In genomic region chr5:151092750-151093149, GRCh38 we compare ENCODE assay signal across 8 cellular contexts. TPM values are rescaled to one million over a fixed set of nuclear protein-coding genes. Genes with fewer than 3 reads are reported as not detected.
A peak's percentile ranks its signal among the peaks of the same experiment; 100 is the strongest.
DNase-seq lines count a peak whose midpoint lies in the region; ATAC-seq and TF ChIP-seq lines count a peak whose summit lies in the region.

No MANE protein-coding gene starts in this region.

- no peaks in the 10 kb centered on the region for H3K79me1 ChIP-seq in H9 (ENCODE audit: insufficient read depth, low read depth, low read length, poor library complexity, severe bottlenecking)

- H3K18ac ChIP-seq in H9 (ENCODE audit: insufficient read length, low read depth, low read length): no peak overlapping the region

- no peak overlapping the region for H2AK5ac ChIP-seq in H9 (ENCODE audit: insufficient read length, low read length)

- H3K23ac ChIP-seq in H9 (ENCODE audit: insufficient read length, low read depth, low read length): no peak overlapping the region

- no peak overlapping the region for H3T11ph ChIP-seq in H9 (ENCODE audit: low read length)

- H3K56ac ChIP-seq in H9 (ENCODE audit: insufficient read length, low read depth, low read length): no peak overlapping the region

- H3K4me1 ChIP-seq in adipocyte (ENCODE audit: control insufficient read depth, insufficient read depth, low read length): peaks cover 49% of the 10 kb centered on the region
- H3K4me1 ChIP-seq in mucosa of descending colon (ENCODE audit: low read depth): peaks cover 51% of the 10 kb centered on the region
- peaks cover 2% of the 10 kb centered on the region; the same call in 1 of the 2 replicates for H3K4me1 ChIP-seq in H9 (ENCODE audit: insufficient read depth, low read length)

- CTCF ChIA-PET in HEK293T (lab: Yijun Ruan, JAX): no interaction called here

- no peaks in the 10 kb centered on the region for H3K23me2 ChIP-seq in H9 (ENCODE audit: insufficient read length, low read depth, low read length, poor library complexity, severe bottlenecking)

- no peak overlapping the region for H2BK15ac ChIP-seq in H9 (ENCODE audit: low read depth, low read length)

- H3K4ac ChIP-seq in H9 (ENCODE audit: low read depth, low read length): no peak overlapping the region

- H2AFZ ChIP-seq in H9 (ENCODE audit: low read length): no peak overlapping the region

- H2BK12ac ChIP-seq in H9 (ENCODE audit: insufficient read length, low read depth, low read length): no peak overlapping the region

- H3K4me3 Mint-ChIP-seq in H9: no peak overlapping the region

- WGBS in H9 (ENCODE audit: extremely low coverage, insufficient read length, low lambda C conversion rate): no CpG with 5 or more reads among the region's 1 CpG

- H3K36me3 Mint-ChIP-seq in H9 (ENCODE audit: insufficient read depth in 1 of 3, low read depth in 3 of 3): no peaks in the 10 kb centered on the region

- no peak overlapping the region for H3K14ac ChIP-seq in H9 (ENCODE audit: insufficient read depth, low read length)

- H3K79me2 ChIP-seq in H9 (ENCODE audit: insufficient read depth, low read length): no peaks in the 10 kb centered on the region

- H3K27me3 ChIP-seq in adipocyte (replicated peaks; ENCODE audit: control insufficient read depth, insufficient read depth, low read length): no peaks in the 10 kb centered on the region
- no peaks in the 10 kb centered on the region for H3K27me3 ChIP-seq in H9 (ENCODE audit: insufficient read depth, low read length)

- peaks cover 27 to 32% of the 10 kb centered on the region in 2 experiments for H3K4me1 Mint-ChIP-seq in H9

- no peaks in the 10 kb centered on the region for H3K9me3 Mint-ChIP-seq in H9

- no peak overlapping the region for H4K5ac ChIP-seq in H9 (ENCODE audit: insufficient read length, low read depth, low read length)

- H3K27me3 Mint-ChIP-seq in H9 (ENCODE audit: low read depth): no peaks in the 10 kb centered on the region; the same call in 1 of the 2 replicates

- H3K36me3 ChIP-seq in adipocyte (ENCODE audit: control insufficient read depth, insufficient read depth, low read length, severe bottlenecking): peaks cover 6% of the 10 kb centered on the region
- peaks cover 3% of the 10 kb centered on the region for H3K36me3 ChIP-seq in mucosa of descending colon (ENCODE audit: low read depth)

- DNase-seq in AML-193 (lab: John Stamatoyannopoulos, UW) (peak; percentile 84 to 87), M059J (ENCODE audit: low read depth) (peak; percentile 91), adipocyte (ENCODE audit: low read depth) (peak; percentile 77), mucosa of descending colon (no peak), H9 (no peak), foreskin melanocyte (no peak), NCI-H774 (lab: John Stamatoyannopoulos, UW) (no peak), HEK293T (ENCODE audit: extremely low spot score) (no peak)

- intact Hi-C loops in mucosa of descending colon (cut with DNase I, micrococcal nuclease): no loop called here

- H3K27ac Mint-ChIP-seq in H9: no peak overlapping the region

- H3K9me3 ChIP-seq in adipocyte (ENCODE audit: control insufficient read depth, low read length) (no peaks in the 10 kb centered on the region), mucosa of descending colon (no peaks in the 10 kb centered on the region), H9 (ENCODE audit: control insufficient read depth, low read depth, low read length) (no peaks in the 10 kb centered on the region)

- TF ChIP-seq CTCF in mucosa of descending colon (IDR thresholded peaks at IDR 0.05) (no peak), H9 (conservative IDR thresholded peaks at IDR 0.05) (no peak)

- H3K4me3 ChIP-seq in adipocyte (ENCODE audit: low read length): peak overlapping the region; percentile 26
- no peak overlapping the region for H3K4me3 ChIP-seq in mucosa of descending colon

- no peak overlapping the region for H3K4me2 ChIP-seq in H9 (ENCODE audit: insufficient read depth, insufficient read length, low read length)

- no peak overlapping the region for H2BK20ac ChIP-seq in H9 (ENCODE audit: low read depth, low read length, poor library complexity, severe bottlenecking)

- H3K9ac ChIP-seq in adipocyte (ENCODE audit: low read length): peak overlapping the region; percentile 70
- H3K9ac ChIP-seq in H9 (ENCODE audit: extremely low read depth, insufficient read length, low read length): no peak overlapping the region

- no peak overlapping the region for H3K27ac ChIP-seq in H9 (ENCODE audit: insufficient read length, low read depth, low read length)

- H4K20me1 ChIP-seq in H9 (ENCODE audit: control insufficient read depth, insufficient read depth, insufficient read length): no peaks in the 10 kb centered on the region

- no peak overlapping the region for H4K8ac ChIP-seq in H9 (replicated peaks; ENCODE audit: insufficient read length, low read depth, low read length)

- H4K91ac ChIP-seq in H9 (ENCODE audit: insufficient read length, low read depth, low read length): no peak overlapping the region

- POLR2A ChIA-PET in HEK293T (lab: Yijun Ruan, JAX): interaction anchor here (1.3 kb wide), 1 partner anchor 11 kb away, joined by 3 read pairs; the partner anchor contains the start of gene TNIP1

- peak; percentile 26 for ATAC-seq in mucosa of descending colon

- no peak overlapping the region for H2BK120ac ChIP-seq in H9 (ENCODE audit: low read depth, low read length, poor library complexity, severe bottlenecking)

- H2BK5ac ChIP-seq in H9 (ENCODE audit: insufficient read length, low read length): no peak overlapping the region

TF ChIP-seq in HEK293T, 16 proteins besides CTCF, POLR2A, EP300 and RAD21:
- TF ChIP-seq NFRKB (IDR thresholded peaks at IDR 0.05) (no peak), ELF4 (IDR thresholded peaks at IDR 0.05) (no peak), LEF1 (IDR thresholded peaks at IDR 0.05; ENCODE audit: borderline replicate concordance) (no peak), FOXM1 (IDR thresholded peaks at IDR 0.05; ENCODE audit: borderline replicate concordance) (no peak), SUZ12 (IDR thresholded peaks at IDR 0.05) (no peak), SP1 (IDR thresholded peaks at IDR 0.05) (no peak)

RNA-seq across cellular contexts. Expression of gene TNIP1, which starts 11.9 kb away (rescaled TPM):
- total RNA-seq in M059J (2014; rRNA removed; shearing (Covaris generic)): 85.3 and 116 TPM in 2 replicates
- 100 to 1,000 TPM; 140 to 218 (median 156) TPM for total RNA-seq in mucosa of descending colon
- total RNA-seq in H9 (2021): 40.8 and 43.7 TPM in 2 replicates

Comparison
In these comparisons a context has a peak if more than half of its experiments do, and no peak if none do; other contexts are left out.
1. DNase-seq: peak in AML-193 (2 of 2), M059J (single experiment) and adipocyte (single experiment); none in mucosa of descending colon (0 of 3), H9 (single experiment), foreskin melanocyte (single experiment), NCI-H774 (single experiment) and HEK293T (single experiment).